8 cellular contexts compared by ENCODE assay signal in genomic region chr12:71662861-71663560, GRCh38. TPM values are rescaled to one million over a fixed set of nuclear protein-coding genes. Genes with fewer than 3 reads are reported as not detected.
A peak's percentile ranks its signal among the peaks of the same experiment; 100 is the strongest.
DNase-seq lines count a peak whose midpoint lies in the region; TF ChIP-seq lines count a peak whose summit lies in the region.

No MANE protein-coding gene starts in this region.

- peak overlapping the region; percentile 82 for H3K27ac ChIP-seq in WERI-Rb-1

- in situ Hi-C loops in T47D (cut with HindIII; ENCODE audit: low pct_unique_long_range_greater_than_20kb, low sequenced_read_pairs): no loop called here

- H3K36me3 ChIP-seq in WERI-Rb-1: peaks cover 16% of the 10 kb centered on the region

- no peaks in the 10 kb centered on the region for H3K9me3 ChIP-seq in WERI-Rb-1 (ENCODE audit: severe bottlenecking)

- no peak for TF ChIP-seq CTCF in WERI-Rb-1 (IDR thresholded peaks at IDR 0.05; ENCODE audit: low read depth, low read length)

- peak overlapping the region; percentile 80 for H3K4me3 ChIP-seq in WERI-Rb-1 (ENCODE audit: low read depth, low read length)

- no peaks in the 10 kb centered on the region for H3K27me3 ChIP-seq in WERI-Rb-1 (ENCODE audit: insufficient read depth, low read depth, severe bottlenecking)

- DNase-seq in GM04503 (ENCODE audit: low read depth) (peak; percentile 18), H4 (ENCODE audit: low spot score) (peak; percentile 18), LHCN-M2 (ENCODE audit: low read depth) (peak; percentile 63), WERI-Rb-1 (peak; percentile 36), T47D (ENCODE audit: low read depth in 1 of 2, low spot score in 1 of 2) (peak; percentile 14 to 57), islet precursor cell (peak; percentile 85), SKM-1 treated with dmso at 0.1 percent for 144 hours (lab: John Stamatoyannopoulos, UW; ENCODE audit: unreplicated experiment) (no peak)
- peak; percentile 53 to 62 (median 62) for DNase-seq in stimulated activated CD4-positive, alpha-beta T cell treated with anti-CD3 and anti-CD28 coated beads, Interleukin-12 subunit alpha, Interleukin-12 subunit beta, amount 100 ng/mL, for 48 hours (ENCODE audit: low read depth in 2 of 3, low spot score in 1 of 3)

RNA-seq across cellular contexts. Expression of gene ZFC3H1, which starts 0.6 kb away (rescaled TPM):
- total RNA-seq in H4 (2014; rRNA removed; shearing (Covaris generic)): 4.4 and 5.5 TPM in 2 replicates
- 7.2 and 15.3 TPM in 2 replicates for total RNA-seq in LHCN-M2 (2014; rRNA removed)
- polyA plus RNA-seq in LHCN-M2 (2012): 5.6 TPM

RNA-seq across cellular contexts. Expression of gene THAP2, which starts 1.1 kb away (rescaled TPM):
- total RNA-seq in H4 (2014; rRNA removed; shearing (Covaris generic)): 3.1 and 5.6 TPM in 2 replicates
- 3.0 and 6.3 TPM in 2 replicates for total RNA-seq in LHCN-M2 (2014; rRNA removed)
- 2.2 TPM for polyA plus RNA-seq in LHCN-M2 (2012)

RNA-seq across cellular contexts. Expression of gene TMEM19, which starts 22.9 kb away (rescaled TPM):
- total RNA-seq in H4 (2014; rRNA removed; shearing (Covaris generic)): 27.0 and 47.1 TPM in 2 replicates
- 46.6 and 53.1 TPM in 2 replicates for total RNA-seq in LHCN-M2 (2014; rRNA removed)
- 21.6 TPM for polyA plus RNA-seq in LHCN-M2 (2012)
